In genomic region chr11:40401132-40401853, GRCh38 we compare ENCODE assay signal across 1 cellular context.
TF ChIP-seq lines count a peak whose summit lies in the region.

No MANE protein-coding gene starts in this region.

TF ChIP-seq in liver, 16 proteins besides CTCF, POLR2A, EP300 and RAD21:
- TF ChIP-seq, protein P1, sequence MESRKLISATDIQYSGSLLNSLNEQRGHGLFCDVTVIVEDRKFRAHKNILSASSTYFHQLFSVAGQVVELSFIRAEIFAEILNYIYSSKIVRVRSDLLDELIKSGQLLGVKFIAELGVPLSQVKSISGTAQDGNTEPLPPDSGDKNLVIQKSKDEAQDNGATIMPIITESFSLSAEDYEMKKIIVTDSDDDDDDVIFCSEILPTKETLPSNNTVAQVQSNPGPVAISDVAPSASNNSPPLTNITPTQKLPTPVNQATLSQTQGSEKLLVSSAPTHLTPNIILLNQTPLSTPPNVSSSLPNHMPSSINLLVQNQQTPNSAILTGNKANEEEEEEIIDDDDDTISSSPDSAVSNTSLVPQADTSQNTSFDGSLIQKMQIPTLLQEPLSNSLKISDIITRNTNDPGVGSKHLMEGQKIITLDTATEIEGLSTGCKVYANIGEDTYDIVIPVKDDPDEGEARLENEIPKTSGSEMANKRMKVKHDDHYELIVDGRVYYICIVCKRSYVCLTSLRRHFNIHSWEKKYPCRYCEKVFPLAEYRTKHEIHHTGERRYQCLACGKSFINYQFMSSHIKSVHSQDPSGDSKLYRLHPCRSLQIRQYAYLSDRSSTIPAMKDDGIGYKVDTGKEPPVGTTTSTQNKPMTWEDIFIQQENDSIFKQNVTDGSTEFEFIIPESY (IDR thresholded peaks at IDR 0.05): peak; percentile 82
- TF ChIP-seq, protein P2, sequence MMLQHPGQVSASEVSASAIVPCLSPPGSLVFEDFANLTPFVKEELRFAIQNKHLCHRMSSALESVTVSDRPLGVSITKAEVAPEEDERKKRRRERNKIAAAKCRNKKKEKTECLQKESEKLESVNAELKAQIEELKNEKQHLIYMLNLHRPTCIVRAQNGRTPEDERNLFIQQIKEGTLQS (IDR thresholded peaks at IDR 0.05): no peak
- peak; percentile 51 for TF ChIP-seq SP1 (IDR thresholded peaks at IDR 0.05)
- no peak for TF ChIP-seq TAF1 (conservative IDR thresholded peaks at IDR 0.05)
- TF ChIP-seq JUND (IDR thresholded peaks at IDR 0.05): peak in 1 of 2 donors; percentile 49
- TF ChIP-seq EGR1 (IDR thresholded peaks at IDR 0.05; ENCODE audit: low read depth in 2 of 2): no peak
- peak; percentile 62 for TF ChIP-seq MAX (IDR thresholded peaks at IDR 0.05)
- peak; percentile 32 to 67 for TF ChIP-seq HNF4A (conservative IDR thresholded peaks at IDR 0.05)
- TF ChIP-seq FOXA2 (IDR thresholded peaks at IDR 0.05): peak; percentile 95
- no peak for TF ChIP-seq NR2F2 (IDR thresholded peaks at IDR 0.05)
- peak; percentile 76 for TF ChIP-seq YY1 (IDR thresholded peaks at IDR 0.05)
- peak; percentile 88 for TF ChIP-seq FOXA1 (IDR thresholded peaks at IDR 0.05)
- TF ChIP-seq HNF4G (IDR thresholded peaks at IDR 0.05): no peak
- peak; percentile 64 to 91 for TF ChIP-seq RXRA (IDR thresholded peaks at IDR 0.05)
- TF ChIP-seq REST (IDR thresholded peaks at IDR 0.05): peak; percentile 72
- peak in 1 of 2 donors; percentile 39 for TF ChIP-seq GABPA (IDR thresholded peaks at IDR 0.05 in 1 of 2, conservative IDR thresholded peaks at IDR 0.05 in 1 of 2)
